In genomic region chr4:24472514-24473308, GRCh38 we compare ENCODE assay signal across 8 cellular contexts.
A peak's percentile ranks its signal among the peaks of the same experiment; 100 is the strongest.
DNase-seq lines count a peak whose midpoint lies in the region; ATAC-seq and TF ChIP-seq lines count a peak whose summit lies in the region.

No MANE protein-coding gene starts in this region.

- DNase-seq in DMS114 treated with DMSO at 0.1 percent for 48 hours (lab: John Stamatoyannopoulos, UW; ENCODE audit: unreplicated experiment) (peak; percentile 48), KBM-7 (peak; percentile 79), RWPE1 (ENCODE audit: low spot score) (peak; percentile 69), globus pallidus (ENCODE audit: low spot score) (peak; percentile 76), type B pancreatic cell (ENCODE audit: extremely low spot score, unreplicated experiment) (peak; percentile 90)
- peak; percentile 72 for DNase-seq in activated naive CD4-positive, alpha-beta T cell treated with anti-CD3 and anti-CD28 coated beads, Interleukin-2, amount 10 ng/mL, durations not matched to agents 7 days and 5 days

- no peaks in the 10 kb centered on the region for H3K9me3 ChIP-seq in neutrophil

- H3K27ac Mint-ChIP-seq in activated naive CD4-positive, alpha-beta T cell treated with anti-CD3 and anti-CD28 coated beads, Interleukin-2, amount 10 ng/mL, durations not matched to agents 7 days and 5 days, result peak overlapping the region; percentile 83
- peak overlapping the region; percentile 93 for H3K27ac Mint-ChIP-seq in type B pancreatic cell

- H3K4me3 Mint-ChIP-seq in activated naive CD4-positive, alpha-beta T cell treated with anti-CD3 and anti-CD28 coated beads, Interleukin-2, amount 10 ng/mL, durations not matched to agents 7 days and 5 days, result peak overlapping the region; percentile 86
- peak overlapping the region; percentile 98 for H3K4me3 Mint-ChIP-seq in type B pancreatic cell

- H3K36me3 Mint-ChIP-seq in activated naive CD4-positive, alpha-beta T cell treated with anti-CD3 and anti-CD28 coated beads, Interleukin-2, amount 10 ng/mL, durations not matched to agents 7 days and 5 days, result peaks cover 5% of the 10 kb centered on the region
- H3K36me3 Mint-ChIP-seq in type B pancreatic cell, result no peaks in the 10 kb centered on the region

- H3K4me1 Mint-ChIP-seq in activated naive CD4-positive, alpha-beta T cell treated with anti-CD3 and anti-CD28 coated beads, Interleukin-2, amount 10 ng/mL, durations not matched to agents 7 days and 5 days, result peaks cover 45% of the 10 kb centered on the region
- peaks cover 30% of the 10 kb centered on the region for H3K4me1 Mint-ChIP-seq in type B pancreatic cell (ENCODE audit: unreplicated experiment)

- H3K27ac ChIP-seq in RWPE1 (peak overlapping the region; percentile 46), neutrophil (no peak overlapping the region)

- no peaks in the 10 kb centered on the region for H3K36me3 ChIP-seq in neutrophil

- H3K27me3 ChIP-seq in neutrophil, result peaks cover 99% of the 10 kb centered on the region

- POLR2A ChIA-PET in RWPE1 (lab: Yijun Ruan, JAX; ENCODE audit: low non-redundant PET), result no interaction called here

- CTCF ChIA-PET in RWPE1 (lab: Yijun Ruan, JAX), result interaction anchor here (0.6 to 1.3 kb wide), 3 partner anchors 17 to 671 kb away, joined by 3 to 4 read pairs (median 3); no protein-coding TSS in a partner anchor
- CTCF ChIA-PET in activated naive CD4-positive, alpha-beta T cell treated with anti-CD3 and anti-CD28 coated beads, Interleukin-2, amount 10 ng/mL, durations not matched to agents 7 days and 5 days (lab: Charles Lee), result no interaction called here

- in situ Hi-C loops in KBM-7 (cut with MboI; ENCODE audit: low pct_unique_long_range_greater_than_20kb, low sequenced_read_pairs), result no loop called here

- H3K9me3 Mint-ChIP-seq in activated naive CD4-positive, alpha-beta T cell treated with anti-CD3 and anti-CD28 coated beads, Interleukin-2, amount 10 ng/mL, durations not matched to agents 7 days and 5 days, result no peaks in the 10 kb centered on the region
- H3K9me3 Mint-ChIP-seq in type B pancreatic cell, result no peaks in the 10 kb centered on the region

- TF ChIP-seq CTCF in RWPE1 (conservative IDR thresholded peaks at IDR 0.05; ENCODE audit: low read depth) (peak; percentile 76), neutrophil (IDR thresholded peaks at IDR 0.05) (no peak), type B pancreatic cell (conservative IDR thresholded peaks at IDR 0.05) (peak; percentile 86)

- peaks cover 9 to 30% of the 10 kb centered on the region in 2 experiments for H3K4me1 ChIP-seq in neutrophil (ENCODE audit: control insufficient read depth in 1 of 2, insufficient read depth in 1 of 2, low read depth in 1 of 2, low read length in 1 of 2)

- H3K27me3 Mint-ChIP-seq in activated naive CD4-positive, alpha-beta T cell treated with anti-CD3 and anti-CD28 coated beads, Interleukin-2, amount 10 ng/mL, durations not matched to agents 7 days and 5 days, result peaks cover 86% of the 10 kb centered on the region
- peaks cover 60% of the 10 kb centered on the region for H3K27me3 Mint-ChIP-seq in type B pancreatic cell

- ATAC-seq in GM21717 (IDR thresholded peaks at IDR 0.05; ENCODE audit: unreplicated experiment), result peak; percentile 54

- peak overlapping the region; percentile 11 to 56 for H3K4me3 ChIP-seq in neutrophil (ENCODE audit: low read depth in 1 of 2, low read length in 1 of 2)
